Comparison of ENCODE assay signal across 16 cellular contexts in genomic region chr4:160810415-160810814, GRCh38.
DNase-seq lines count a peak whose midpoint lies in the region; ATAC-seq and TF ChIP-seq lines count a peak whose summit lies in the region.
"Had no signal": no experiment of that assay in that cellular context is flagged by ENCODE, and none has a peak within 500 bp of the region (broad histone marks: within the 10 kb centered on the region; RNA-seq: fewer than 3 reads in every experiment).

No MANE protein-coding gene starts in this region.

- peak overlapping the region; percentile 48; the same call in 1 of the 2 replicates for H3K4me2 ChIP-seq in MM.1S (ENCODE audit: low read depth, low read length)

- H3K9me2 ChIP-seq in MM.1S (replicated peaks; ENCODE audit: insufficient read depth, low read length) = 0 out of 2 replicates have a peak, but pooled peaks cover 4% of the 10 kb centered on the region

- H3K9ac ChIP-seq in MM.1S (ENCODE audit: low read length) (no peak overlapping the region), SK-N-MC (ENCODE audit: insufficient read length) (no peak overlapping the region)
- H3K9ac ChIP-seq: GM23248 had no signal

- no peaks in the 10 kb centered on the region for H3K27me3 ChIP-seq in MM.1S (replicated peaks; ENCODE audit: insufficient read depth, low read length)
- no peaks in the 10 kb centered on the region for H3K27me3 ChIP-seq in tibial nerve

- H3K27ac ChIP-seq in MM.1S (ENCODE audit: low read length) (peak overlapping the region; percentile 24; the same call in 1 of the 2 replicates), SK-N-MC (peak overlapping the region; percentile 76), tibial nerve (no peak overlapping the region)
- H3K27ac ChIP-seq: GM23248 had no signal

- DNase-seq in MM.1S (peak; percentile 73), SK-N-MC (ENCODE audit: low read depth, low spot score) (no peak), tibial nerve (ENCODE audit: low spot score in 2 of 2) (no peak), NAMALWA (ENCODE audit: low spot score) (no peak), ecto neural progenitor cell (ENCODE audit: low spot score) (no peak)
- DNase-seq: C1 segment of cervical spinal cord; Calu3; CD4-positive, alpha-beta memory T cell; COR-L47; DMS53; DMS79 treated with DMSO at 0.1 percent for 48 hours; GF-D8; GM23248; H7; HFFc6 had no signal

- TF ChIP-seq EP300 in tibial nerve (IDR thresholded peaks at IDR 0.05) = no peak

- no peak for TF ChIP-seq POLR2A in tibial nerve (IDR thresholded peaks at IDR 0.05)

- 0 out of 2 replicates have a peak, but pooled peaks cover 8% of the 10 kb centered on the region for H3F3A ChIP-seq in MM.1S (ENCODE audit: insufficient read depth, low read length)

- H3K4me3 ChIP-seq in MM.1S (ENCODE audit: low read length) (no peak overlapping the region), SK-N-MC (peak overlapping the region; percentile 36), tibial nerve (no peak overlapping the region)
- H3K4me3 ChIP-seq: GM23248 had no signal

- H3K9me3 ChIP-seq in MM.1S (replicated peaks; ENCODE audit: insufficient read depth, low read length) (no peaks in the 10 kb centered on the region), SK-N-MC (ENCODE audit: low read depth, low read length) (no peaks in the 10 kb centered on the region), tibial nerve (no peaks in the 10 kb centered on the region)

- no peaks in the 10 kb centered on the region for H3K36me3 ChIP-seq in MM.1S (replicated peaks; ENCODE audit: insufficient read depth, low read length)
- H3K36me3 ChIP-seq in SK-N-MC (ENCODE audit: insufficient read depth, low read length) = no peaks in the 10 kb centered on the region
- H3K36me3 ChIP-seq in tibial nerve = no peaks in the 10 kb centered on the region

- peak overlapping the region; percentile 60 for H2AFZ ChIP-seq in MM.1S (ENCODE audit: low read length)
- H2AFZ ChIP-seq: GM23248 had no signal

- WGBS in tibial nerve, 2 donors = 80 to 85% methylated on average over 1 of the region's 1 CpG

- H3K4me1 ChIP-seq in MM.1S (ENCODE audit: low read length) (peaks cover 8% of the 10 kb centered on the region; the same call in 1 of the 2 replicates), tibial nerve (no peaks in the 10 kb centered on the region)

- TF ChIP-seq CTCF in MM.1S (IDR thresholded peaks at IDR 0.05; ENCODE audit: low read length) = no peak
- no peak for TF ChIP-seq CTCF in tibial nerve (IDR thresholded peaks at IDR 0.05)

- H4K20me1 ChIP-seq in MM.1S (ENCODE audit: insufficient read depth, low read length) = no peaks in the 10 kb centered on the region

- peak; percentile 49 for ATAC-seq in GM19468 (IDR thresholded peaks at IDR 0.05; ENCODE audit: extremely low read depth, unreplicated experiment)

- H3K79me2 ChIP-seq in MM.1S (ENCODE audit: low read length) = no peaks in the 10 kb centered on the region

Comparison
In these comparisons a context has a peak if more than half of its experiments do, and no peak if none do; other contexts are left out.
1. H3K27ac ChIP-seq: peak in MM.1S (single experiment) and SK-N-MC (single experiment); none in tibial nerve (0 of 4).